ENCODE assay signal across 27 cellular contexts in genomic region chr16:79656537-79657115, GRCh38. TPM values are rescaled to one million over a fixed set of nuclear protein-coding genes. Genes with fewer than 3 reads are reported as not detected.
A peak's percentile ranks its signal among the peaks of the same experiment; 100 is the strongest.
DNase-seq lines count a peak whose midpoint lies in the region; ATAC-seq, FAIRE-seq and TF ChIP-seq lines count a peak whose summit lies in the region.
"Had no signal": no experiment of that assay in that cellular context is flagged by ENCODE, and none has a peak within 500 bp of the region (broad histone marks: within the 10 kb centered on the region; RNA-seq: fewer than 3 reads in every experiment).

No MANE protein-coding gene starts in this region.

- no peaks in the 10 kb centered on the region for H3K9me3 ChIP-seq in astrocyte (ENCODE audit: insufficient read depth, low read depth, low read length)
- no peaks in the 10 kb centered on the region for H3K9me3 ChIP-seq in pancreas
- no peaks in the 10 kb centered on the region for H3K9me3 ChIP-seq in naive thymus-derived CD4-positive, alpha-beta T cell (ENCODE audit: control insufficient read depth in 2 of 3, low read length in 3 of 3)
- H3K9me3 ChIP-seq: SK-N-SH, vagina had no signal

- H3K27ac ChIP-seq in GM23338 (ENCODE audit: low read depth) (no peak overlapping the region), astrocyte (ENCODE audit: low read depth, low read length) (no peak overlapping the region), pancreas (no peak overlapping the region)
- no peak overlapping the region for H3K27ac ChIP-seq in naive thymus-derived CD4-positive, alpha-beta T cell (ENCODE audit: low read depth, low read length)
- H3K27ac ChIP-seq: heart right ventricle, spleen, vagina had no signal

- no peaks in the 10 kb centered on the region for H4K20me1 ChIP-seq in GM23338 (replicated peaks; ENCODE audit: insufficient read depth)
- no peaks in the 10 kb centered on the region for H4K20me1 ChIP-seq in astrocyte (ENCODE audit: insufficient read depth, low read length)

- no peak for ATAC-seq in GM23338
- ATAC-seq in pancreas: peak in 3 of 4 donors; percentile 45 to 82 (median 75)
- ATAC-seq in naive thymus-derived CD4-positive, alpha-beta T cell: no peak
- ATAC-seq: activated CD4-positive, alpha-beta T cell treated with anti-CD3 and anti-CD28 coated beads for 36 hours; CD8-positive, alpha-beta T cell; GM12878; HCT116; heart right ventricle; naive thymus-derived CD8-positive, alpha-beta T cell had no signal

- H3K79me2 ChIP-seq in GM23338 (replicated peaks; ENCODE audit: insufficient read depth) (no peaks in the 10 kb centered on the region), astrocyte (ENCODE audit: insufficient read depth, low read length) (no peaks in the 10 kb centered on the region)

- no peak overlapping the region for H3K4me3 ChIP-seq in GM23338
- H3K4me3 ChIP-seq in astrocyte (ENCODE audit: insufficient read depth, low read depth, low read length): no peak overlapping the region
- no peak overlapping the region for H3K4me3 ChIP-seq in pancreas
- no peak overlapping the region for H3K4me3 ChIP-seq in naive thymus-derived CD4-positive, alpha-beta T cell (ENCODE audit: low read length)
- H3K4me3 ChIP-seq: GM12878, heart right ventricle, vagina had no signal

- peaks cover 4% of the 10 kb centered on the region; the same call in 2 of the 3 replicates for H3K9me3 Mint-ChIP-seq in GM23338
- H3K9me3 Mint-ChIP-seq in astrocyte (ENCODE audit: unreplicated experiment): peaks cover 3% of the 10 kb centered on the region
- H3K9me3 Mint-ChIP-seq in naive thymus-derived CD4-positive, alpha-beta T cell: peaks cover 0 to 3% (median 0%) of the 10 kb centered on the region in 11 donors
- H3K9me3 Mint-ChIP-seq: activated naive CD4-positive, alpha-beta T cell treated with anti-CD3 and anti-CD28 coated beads for 36 hours; naive thymus-derived CD8-positive, alpha-beta T cell had no signal

- H3K36me3 ChIP-seq in GM23338 (ENCODE audit: insufficient read depth): no peaks in the 10 kb centered on the region
- H3K36me3 ChIP-seq in astrocyte (ENCODE audit: insufficient read depth, low read length): no peaks in the 10 kb centered on the region
- no peaks in the 10 kb centered on the region for H3K36me3 ChIP-seq in pancreas
- no peaks in the 10 kb centered on the region for H3K36me3 ChIP-seq in naive thymus-derived CD4-positive, alpha-beta T cell (ENCODE audit: control insufficient read depth in 2 of 3, insufficient read depth in 3 of 3, low read length in 3 of 3)
- H3K36me3 ChIP-seq: heart right ventricle, spleen, vagina had no signal

- no peaks in the 10 kb centered on the region for H3K27me3 Mint-ChIP-seq in GM23338 (ENCODE audit: insufficient read depth, low read depth, poor library complexity)
- no peaks in the 10 kb centered on the region for H3K27me3 Mint-ChIP-seq in astrocyte (ENCODE audit: low read depth, unreplicated experiment)
- H3K27me3 Mint-ChIP-seq in naive thymus-derived CD4-positive, alpha-beta T cell: peaks cover 0 to 16% (median 5%) of the 10 kb centered on the region in 5 donors
- H3K27me3 Mint-ChIP-seq: activated CD4-positive, alpha-beta T cell treated with anti-CD3 and anti-CD28 coated beads for 36 hours had no signal

- DNase-seq in GM23338 (ENCODE audit: low spot score) (peak; percentile 15), NCI-H2029 treated with DMSO at 0.1 percent for 48 hours (lab: John Stamatoyannopoulos, UW) (peak; percentile 32), astrocyte (ENCODE audit: low read depth) (no peak), pancreas (peak in 1 of 6 donors; percentile 11), GM10266 (ENCODE audit: extremely low spot score) (no peak), DMS114 treated with DMSO at 0.1 percent for 48 hours (lab: John Stamatoyannopoulos, UW; ENCODE audit: unreplicated experiment) (no peak), SW 1271 (lab: John Stamatoyannopoulos, UW) (no peak)
- DNase-seq in naive thymus-derived CD4-positive, alpha-beta T cell: no peak
- DNase-seq: activated CD4-positive, alpha-beta T cell treated with anti-CD3 and anti-CD28 coated beads for 36 hours; activated naive CD4-positive, alpha-beta T cell treated with anti-CD3 and anti-CD28 coated beads for 36 hours; anterior cingulate cortex; CD8-positive, alpha-beta T cell; cerebellar nuclear complex; effector memory CD4-positive, alpha-beta T cell; heart right ventricle; KBM-7; mammary epithelial cell; naive thymus-derived CD8-positive, alpha-beta T cell; NCI-H526 treated with DMSO at 0.1 percent for 48 hours; SK-N-SH; spleen; stimulated activated CD8-positive, alpha-beta memory T cell treated with anti-CD3 and anti-CD28 coated beads, Interleukin-4, amount 100 ng/mL, for 48 hours; substantia nigra had no signal

- H3K4me1 Mint-ChIP-seq in GM23338: peaks cover 4% of the 10 kb centered on the region; the same call in 2 of the 3 replicates
- H3K4me1 Mint-ChIP-seq in astrocyte (ENCODE audit: low read depth, unreplicated experiment): peaks cover 40% of the 10 kb centered on the region
- H3K4me1 Mint-ChIP-seq in naive thymus-derived CD4-positive, alpha-beta T cell: no peaks in the 10 kb centered on the region
- H3K4me1 Mint-ChIP-seq: activated CD4-positive, alpha-beta T cell treated with anti-CD3 and anti-CD28 coated beads for 36 hours; naive thymus-derived CD8-positive, alpha-beta T cell had no signal

- no peak overlapping the region for H3K9ac ChIP-seq in astrocyte (ENCODE audit: low read length)
- H3K9ac ChIP-seq: SK-N-SH had no signal

- H3K27me3 ChIP-seq in GM23338 (ENCODE audit: insufficient read depth): no peaks in the 10 kb centered on the region
- no peaks in the 10 kb centered on the region for H3K27me3 ChIP-seq in astrocyte (ENCODE audit: insufficient read depth, low read length)
- no peaks in the 10 kb centered on the region for H3K27me3 ChIP-seq in pancreas
- H3K27me3 ChIP-seq in naive thymus-derived CD4-positive, alpha-beta T cell (ENCODE audit: control insufficient read depth in 2 of 2, insufficient read depth in 2 of 2, low read length in 2 of 2): no peaks in the 10 kb centered on the region
- H3K27me3 ChIP-seq: spleen, vagina had no signal

- H3K27ac Mint-ChIP-seq in GM23338 (no peak overlapping the region), astrocyte (ENCODE audit: unreplicated experiment) (peak overlapping the region; percentile 54)
- H3K27ac Mint-ChIP-seq in naive thymus-derived CD4-positive, alpha-beta T cell: no peak overlapping the region
- H3K27ac Mint-ChIP-seq: activated CD4-positive, alpha-beta T cell treated with anti-CD3 and anti-CD28 coated beads for 36 hours; activated naive CD4-positive, alpha-beta T cell treated with anti-CD3 and anti-CD28 coated beads for 36 hours; CD8-positive, alpha-beta T cell; naive thymus-derived CD8-positive, alpha-beta T cell had no signal

- peaks cover 8% of the 10 kb centered on the region; the same call in 1 of the 2 replicates for H3K9me2 ChIP-seq in GM23338 (ENCODE audit: insufficient read depth)
- H3K9me2 ChIP-seq: SK-N-SH had no signal

- intact Hi-C loops in pancreas (cut with DNase I): no loop called here
- intact Hi-C loops in naive thymus-derived CD4-positive, alpha-beta T cell (cut with micrococcal nuclease): no loop called here

- POLR2A ChIA-PET in naive thymus-derived CD4-positive, alpha-beta T cell (lab: Charles Lee): no interaction called here

- TF ChIP-seq CTCF in GM23338 (conservative IDR thresholded peaks at IDR 0.05; ENCODE audit: low read depth in 2 of 2) (no peak), astrocyte (IDR thresholded peaks at IDR 0.05; ENCODE audit: insufficient read depth, low read depth, low read length) (no peak), pancreas (IDR thresholded peaks at IDR 0.05) (no peak), GM10266 (IDR thresholded peaks at IDR 0.05; ENCODE audit: control insufficient read depth, insufficient read depth, low read depth, missing control alignments) (no peak)

- FAIRE-seq in astrocyte (lab: Jason Lieb, UNC): no peak
- FAIRE-seq in pancreas (lab: Jason Lieb, UNC): no peak
- FAIRE-seq: G401.6, GM12878 had no signal

- CTCF ChIA-PET in naive thymus-derived CD4-positive, alpha-beta T cell (lab: Charles Lee): no interaction called here

- peaks cover under 1% of the 10 kb centered on the region; the same call in 1 of the 3 replicates for H3K36me3 Mint-ChIP-seq in GM23338 (ENCODE audit: low read depth)
- H3K36me3 Mint-ChIP-seq in astrocyte (ENCODE audit: low read depth, unreplicated experiment): no peaks in the 10 kb centered on the region
- no peaks in the 10 kb centered on the region for H3K36me3 Mint-ChIP-seq in naive thymus-derived CD4-positive, alpha-beta T cell
- H3K36me3 Mint-ChIP-seq: CD8-positive, alpha-beta T cell; naive thymus-derived CD8-positive, alpha-beta T cell had no signal

- WGBS in pancreas, 2 donors: 78 to 83% methylated on average over 6 of the region's 6 CpGs

- no peak overlapping the region for H3K4me3 Mint-ChIP-seq in GM23338
- H3K4me3 Mint-ChIP-seq in astrocyte (ENCODE audit: unreplicated experiment): no peak overlapping the region
- no peak overlapping the region for H3K4me3 Mint-ChIP-seq in naive thymus-derived CD4-positive, alpha-beta T cell
- H3K4me3 Mint-ChIP-seq: activated CD4-positive, alpha-beta T cell treated with anti-CD3 and anti-CD28 coated beads for 36 hours; activated naive CD4-positive, alpha-beta T cell treated with anti-CD3 and anti-CD28 coated beads for 36 hours; CD8-positive, alpha-beta T cell; naive thymus-derived CD8-positive, alpha-beta T cell had no signal

- peak overlapping the region; percentile 43 for H2AFZ ChIP-seq in GM23338
- no peak overlapping the region for H2AFZ ChIP-seq in astrocyte (ENCODE audit: low read depth, low read length)

- no peak overlapping the region for H3K4me2 ChIP-seq in GM23338
- no peak overlapping the region for H3K4me2 ChIP-seq in astrocyte (ENCODE audit: low read length)
- H3K4me2 ChIP-seq: SK-N-SH had no signal

- H3F3A ChIP-seq in GM23338 (replicated peaks; ENCODE audit: low read depth): no peaks in the 10 kb centered on the region

- H3K4me1 ChIP-seq in GM23338 (ENCODE audit: insufficient read depth) (no peaks in the 10 kb centered on the region), astrocyte (ENCODE audit: insufficient read depth, low read length) (peaks cover 16% of the 10 kb centered on the region), pancreas (no peaks in the 10 kb centered on the region)
- no peaks in the 10 kb centered on the region for H3K4me1 ChIP-seq in naive thymus-derived CD4-positive, alpha-beta T cell (ENCODE audit: control insufficient read depth in 2 of 2, insufficient read depth in 2 of 2, low read length in 2 of 2)
- H3K4me1 ChIP-seq: spleen had no signal

RNA-seq across cellular contexts. Expression of gene MAF, which starts 56.1 kb away (rescaled TPM):
- 0.89 and 2.5 TPM in 2 replicates for total RNA-seq in GM23338 (2014; rRNA removed; shearing (Covaris generic))
- polyA plus RNA-seq in GM23338 (2016; fragmentation: Nextera tagmentation; extraction: Ambion mirVana) (0.91 and 0.92 TPM in 2 replicates), pancreas (1 to 10 TPM; 2.5 to 3.0 TPM)
- total RNA-seq in astrocyte (19.3 and 21.8 TPM in 2 replicates), pancreas (10 to 100 TPM in 3 of 6 donors, 1 to 10 TPM in 3; 1.6 to 17.0 (median 6.7) TPM)
- 10 to 100 TPM in 2 of 5 experiments, 1 to 10 TPM in 3; 5.4 to 54.6 (median 7.9) TPM for total RNA-seq in naive thymus-derived CD4-positive, alpha-beta T cell
- polyA plus RNA-seq in naive thymus-derived CD4-positive, alpha-beta T cell: under 1 TPM; 0.06 to 0.08 TPM

Comparison
In these comparisons a context has a peak if more than half of its experiments do, and no peak if none do; other contexts are left out.
1. ATAC-seq: peak in pancreas (3 of 4); none in GM23338 (single experiment) and naive thymus-derived CD4-positive, alpha-beta T cell (single experiment).
2. DNase-seq: peak in GM23338 (single experiment) and NCI-H2029 treated with DMSO at 0.1 percent for 48 hours (single experiment); none in astrocyte (single experiment), GM10266 (single experiment), DMS114 treated with DMSO at 0.1 percent for 48 hours (single experiment), SW 1271 (0 of 2) and naive thymus-derived CD4-positive, alpha-beta T cell (0 of 9).